Comparison of ENCODE assay signal across 1 cellular context in genomic region chr4:73070072-73070385, GRCh38.
TF ChIP-seq lines count a peak whose summit lies in the region.

No MANE protein-coding gene starts in this region.

TF ChIP-seq in HepG2, 621 proteins besides CTCF, POLR2A, EP300 and RAD21 (continued from another document):
- TF ChIP-seq CREM (IDR thresholded peaks at IDR 0.05) (no peak), CREM (CRISPR knock-in tag; IDR thresholded peaks at IDR 0.05) (no peak), PITX1 (CRISPR knock-in tag; IDR thresholded peaks at IDR 0.05) (no peak), ZNF83 (CRISPR knock-in tag; IDR thresholded peaks at IDR 0.05; ENCODE audit: borderline replicate concordance) (no peak), ZFP62 (CRISPR knock-in tag; IDR thresholded peaks at IDR 0.05) (no peak), WIZ (CRISPR knock-in tag; IDR thresholded peaks at IDR 0.05) (0 out of 2 replicates have a peak, but pooled peaks have one; percentile 2), ZNF12 (CRISPR knock-in tag; IDR thresholded peaks at IDR 0.05) (no peak), POLR2AphosphoS5 (IDR thresholded peaks at IDR 0.05; ENCODE audit: low read depth, low read length) (no peak), TP53 (CRISPR knock-in tag; conservative IDR thresholded peaks at IDR 0.05) (0 out of 2 replicates have a peak, but pooled peaks have one; percentile 8), JDP2 (CRISPR knock-in tag; IDR thresholded peaks at IDR 0.05; ENCODE audit: borderline replicate concordance) (no peak), SMYD3 (CRISPR knock-in tag; IDR thresholded peaks at IDR 0.05) (0 out of 2 replicates have a peak, but pooled peaks have one; percentile 40), ZNF558 (CRISPR knock-in tag; IDR thresholded peaks at IDR 0.05; ENCODE audit: borderline replicate concordance) (no peak), RBM22 (optimal IDR thresholded peaks at IDR 0.05; ENCODE audit: low read length) (peak; percentile 5), SMAD3 (CRISPR knock-in tag; IDR thresholded peaks at IDR 0.05) (no peak), ZNF124 (CRISPR knock-in tag; IDR thresholded peaks at IDR 0.05) (no peak), NR2F6 (IDR thresholded peaks at IDR 0.05) (no peak), NR2F6 (CRISPR knock-in tag; IDR thresholded peaks at IDR 0.05) (no peak), SSRP1 (CRISPR knock-in tag; IDR thresholded peaks at IDR 0.05) (0 out of 2 replicates have a peak, but pooled peaks have one; percentile 20)
TF ChIP-seq in HepG2: peak in this region for 11.
